ENCODE assay signal across 1 cellular context in the genomic region with DNA sequence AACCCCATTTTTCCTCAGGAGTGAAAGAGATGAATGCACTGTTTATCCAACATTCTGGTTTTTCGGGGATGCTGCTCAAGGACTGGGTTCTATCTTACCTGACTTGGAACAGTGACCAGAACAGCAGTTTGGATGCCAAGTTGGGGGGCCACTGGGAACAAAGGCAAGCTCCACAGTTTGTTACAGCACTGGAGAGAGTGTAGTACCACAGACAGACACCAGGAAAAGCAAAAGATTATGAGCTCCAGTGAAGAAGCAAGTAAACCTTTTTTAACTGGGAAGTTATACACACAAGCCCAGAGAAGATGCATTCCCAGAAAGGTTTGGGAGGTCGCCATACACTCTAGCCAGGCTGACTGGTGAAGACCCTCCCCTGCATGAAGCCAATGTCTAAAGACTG.
TF ChIP-seq lines count a peak whose summit lies in the region.

No MANE protein-coding gene starts in this region.

TF ChIP-seq in SK-N-SH treated with all-trans-retinoic acid at 6 μM for 48 hours, 23 proteins besides CTCF, POLR2A, EP300 and RAD21 (continued from another document):
- TF ChIP-seq, protein P1, sequence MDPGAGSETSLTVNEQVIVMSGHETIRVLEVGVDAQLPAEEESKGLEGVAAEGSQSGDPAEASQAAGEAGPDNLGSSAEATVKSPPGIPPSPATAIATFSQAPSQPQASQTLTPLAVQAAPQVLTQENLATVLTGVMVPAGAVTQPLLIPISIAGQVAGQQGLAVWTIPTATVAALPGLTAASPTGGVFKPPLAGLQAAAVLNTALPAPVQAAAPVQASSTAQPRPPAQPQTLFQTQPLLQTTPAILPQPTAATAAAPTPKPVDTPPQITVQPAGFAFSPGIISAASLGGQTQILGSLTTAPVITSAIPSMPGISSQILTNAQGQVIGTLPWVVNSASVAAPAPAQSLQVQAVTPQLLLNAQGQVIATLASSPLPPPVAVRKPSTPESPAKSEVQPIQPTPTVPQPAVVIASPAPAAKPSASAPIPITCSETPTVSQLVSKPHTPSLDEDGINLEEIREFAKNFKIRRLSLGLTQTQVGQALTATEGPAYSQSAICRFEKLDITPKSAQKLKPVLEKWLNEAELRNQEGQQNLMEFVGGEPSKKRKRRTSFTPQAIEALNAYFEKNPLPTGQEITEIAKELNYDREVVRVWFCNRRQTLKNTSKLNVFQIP (CRISPR knock-in tag; IDR thresholded peaks at IDR 0.05; ENCODE audit: borderline replicate concordance, low read depth): no peak
